In genomic region chr12:12977231-12977630, GRCh38 we compare ENCODE assay signal across 20 cellular contexts. TPM values are rescaled to one million over a fixed set of nuclear protein-coding genes. Genes with fewer than 3 reads are reported as not detected.
DNase-seq lines count a peak whose midpoint lies in the region; ATAC-seq, FAIRE-seq and TF ChIP-seq lines count a peak whose summit lies in the region.
"Had no signal": no experiment of that assay in that cellular context is flagged by ENCODE, and none has a peak within 500 bp of the region (broad histone marks: within the 10 kb centered on the region; RNA-seq: fewer than 3 reads in every experiment).

No MANE protein-coding gene starts in this region.

- H3K36me3 ChIP-seq in HEK293 (ENCODE audit: control insufficient read depth in 2 of 2, insufficient read depth in 1 of 2, low read length in 2 of 2) (peaks cover 24 to 94% of the 10 kb centered on the region in 2 experiments), HepG2 (replicated peaks in 1 of 2; ENCODE audit: control insufficient read depth in 1 of 2, insufficient read depth in 2 of 2, low read length in 2 of 2) (peaks cover 12 to 56% of the 10 kb centered on the region in 2 experiments), thyroid gland (peaks cover 27 to 49% of the 10 kb centered on the region in 2 donors), brain microvascular endothelial cell (replicated peaks) (peaks cover 9% of the 10 kb centered on the region)
- H3K36me3 ChIP-seq: prostate gland had no signal

- no peaks in the 10 kb centered on the region for H3K27me3 Mint-ChIP-seq in type B pancreatic cell
- H3K27me3 Mint-ChIP-seq: activated naive CD8-positive, alpha-beta T cell treated with anti-CD3 and anti-CD28 coated beads, Interleukin-2, amount 50 U/mL, for 24 hours had no signal

- H3K9me3 ChIP-seq in HEK293 (ENCODE audit: control insufficient read depth, insufficient read depth, low read depth, low read length) = no peaks in the 10 kb centered on the region; the same call in 1 of the 2 replicates
- H3K9me3 ChIP-seq in HepG2 (ENCODE audit: low read length) = no peaks in the 10 kb centered on the region; the same call in 1 of the 2 replicates
- H3K9me3 ChIP-seq in thyroid gland = no peaks in the 10 kb centered on the region
- H3K9me3 ChIP-seq: prostate gland had no signal

- H3K9ac ChIP-seq in HepG2 (ENCODE audit: insufficient read depth, low read depth, low read length) = no peak overlapping the region

- WGBS in HepG2 (ENCODE audit: low lambda C conversion rate) = 96% methylated on average over 4 of the region's 4 CpGs
- WGBS in thyroid gland, 2 donors = 88 to 95% methylated on average over 4 of the region's 4 CpGs

- H3K36me3 Mint-ChIP-seq in type B pancreatic cell = peaks cover 51% of the 10 kb centered on the region

- CTCF ChIA-PET in HEK293 (lab: Yijun Ruan, JAX) (interaction anchor here (0.6 to 1.6 kb wide), 7 partner anchors 9 to 235 kb away, joined by 3 to 8 read pairs (median 3); partner anchors contain the start of gene DDX47), HepG2 (lab: Yijun Ruan, JAX; ENCODE audit: low intra/inter-chr PET ratio, low total read pairs) (interaction anchor here (0.8 to 2.7 kb wide), 2 partner anchors 61 to 235 kb away, joined by 3 to 16 read pairs; no protein-coding TSS in a partner anchor)

- no peak for FAIRE-seq in HepG2 (lab: Jason Lieb, UNC)
- FAIRE-seq: GM12891 had no signal

- no peaks in the 10 kb centered on the region for H3K4me1 ChIP-seq in HEK293 (ENCODE audit: control insufficient read depth, insufficient read depth, low read length)
- H3K4me1 ChIP-seq in HepG2 (ENCODE audit: insufficient read depth, low read length) = no peaks in the 10 kb centered on the region
- H3K4me1 ChIP-seq in thyroid gland = peaks cover 14 to 41% of the 10 kb centered on the region in 2 donors
- H3K4me1 ChIP-seq: prostate gland had no signal

- no peak overlapping the region for H2AFZ ChIP-seq in HepG2 (ENCODE audit: low read length)

- TF ChIP-seq CTCF in HEK293 (tag by site-specific recombination; IDR thresholded peaks at IDR 0.05) = no peak
- TF ChIP-seq CTCF in HepG2 (CRISPR knock-in tag; IDR thresholded peaks at IDR 0.05) = no peak
- TF ChIP-seq CTCF in thyroid gland (IDR thresholded peaks at IDR 0.05) = no peak
- no peak for TF ChIP-seq CTCF in brain microvascular endothelial cell (IDR thresholded peaks at IDR 0.05; ENCODE audit: low read depth, low read length, missing control alignments)
- TF ChIP-seq CTCF in type B pancreatic cell (conservative IDR thresholded peaks at IDR 0.05) = no peak

- BruUV-seq in HepG2 (replicated peaks; lab: Mats Ljungman, UMichigan) = no TSS peak

- H3K79me2 ChIP-seq in HepG2 (ENCODE audit: insufficient read depth, low read length) = no peaks in the 10 kb centered on the region

- H3K27ac Mint-ChIP-seq in type B pancreatic cell = no peak overlapping the region
- H3K27ac Mint-ChIP-seq: activated naive CD8-positive, alpha-beta T cell treated with anti-CD3 and anti-CD28 coated beads, Interleukin-2, amount 50 U/mL, for 24 hours had no signal

- H3K27ac ChIP-seq in HEK293 (ENCODE audit: extremely low read depth, low read depth, low read length) = no peak overlapping the region
- H3K27ac ChIP-seq in angular gyrus (ENCODE audit: low read depth, low read length) = peak overlapping the region; percentile 64
- no peak overlapping the region for H3K27ac ChIP-seq in HepG2 (ENCODE audit: extremely low read length, insufficient read depth, low read length)
- peak overlapping the region in 2 of 3 donors; percentile 27 to 48 for H3K27ac ChIP-seq in thyroid gland
- no peak overlapping the region for H3K27ac ChIP-seq in brain microvascular endothelial cell
- H3K27ac ChIP-seq: prostate gland had no signal

- in situ Hi-C loops in HepG2 (cut with HindIII; ENCODE audit: extremely low pct_ligation_motif_present, low pct_unique_long_range_greater_than_20kb) = no loop called here
- in situ Hi-C loops in brain microvascular endothelial cell (cut with HindIII; ENCODE audit: low pct_ligation_motif_present, low sequenced_read_pairs) = loop anchor here (25.0 kb wide), 1 partner anchor 235 kb away; no protein-coding TSS in a partner anchor

- ATAC-seq in HepG2 (no peak), GM21360 (IDR thresholded peaks at IDR 0.05; ENCODE audit: unreplicated experiment) (no peak)
- ATAC-seq: activated naive CD8-positive, alpha-beta T cell treated with anti-CD3 and anti-CD28 coated beads, Interleukin-2, amount 50 U/mL, for 24 hours had no signal

- H3K27me3 ChIP-seq in HepG2 (ENCODE audit: control insufficient read depth in 1 of 2, insufficient read depth in 2 of 2, low read length in 2 of 2) (no peaks in the 10 kb centered on the region), thyroid gland (no peaks in the 10 kb centered on the region), brain microvascular endothelial cell (replicated peaks) (no peaks in the 10 kb centered on the region)

- H3K4me3 ChIP-seq in HEK293 (ENCODE audit: low read depth, low read length) (no peak overlapping the region), HepG2 (replicated peaks in 1 of 3; ENCODE audit: insufficient read depth in 1 of 3, low read depth in 2 of 3, low read length in 3 of 3) (no peak overlapping the region), thyroid gland (replicated peaks in 1 of 3) (no peak overlapping the region), brain microvascular endothelial cell (ENCODE audit: low read depth, low read length) (no peak overlapping the region)
- H3K4me3 ChIP-seq: prostate gland had no signal

- H3K4me2 ChIP-seq in HepG2 (ENCODE audit: low read depth, low read length) = no peak overlapping the region

- DNase-seq in HepG2 (ENCODE audit: low spot score) (no peak), thyroid gland (no peak), brain microvascular endothelial cell (no peak), type B pancreatic cell (ENCODE audit: extremely low spot score, unreplicated experiment) (no peak), amniotic stem cell (lab: John Stamatoyannopoulos, UW) (no peak)
- DNase-seq: activated CD8-positive, alpha-beta memory T cell treated with anti-CD3 and anti-CD28 coated beads, Interleukin-2, amount 50 U/mL, for 48 hours; activated effector memory CD4-positive, alpha-beta T cell treated with Interleukin-2 at 50 U/mL for 16 hours; activated naive CD8-positive, alpha-beta T cell treated with anti-CD3 and anti-CD28 coated beads, Interleukin-2, amount 50 U/mL, for 24 hours; H7; NCI-H2081; NCI-H446 had no signal

- TF ChIP-seq RAD21 in HepG2 (CRISPR knock-in tag; IDR thresholded peaks at IDR 0.05) = no peak

- no peak overlapping the region for H3K4me3 Mint-ChIP-seq in type B pancreatic cell
- H3K4me3 Mint-ChIP-seq: activated naive CD8-positive, alpha-beta T cell treated with anti-CD3 and anti-CD28 coated beads, Interleukin-2, amount 50 U/mL, for 24 hours had no signal

- H4K20me1 ChIP-seq in HepG2 (ENCODE audit: insufficient read depth, low read length) = 0 out of 2 replicates have a peak, but pooled peaks cover 4% of the 10 kb centered on the region

- TF ChIP-seq EP300 in HepG2 (IDR thresholded peaks at IDR 0.05; ENCODE audit: low read depth in 2 of 2, low read length in 2 of 2) (no peak), HepG2 (CRISPR knock-in tag; IDR thresholded peaks at IDR 0.05; ENCODE audit: borderline replicate concordance) (no peak)

- intact Hi-C loops in HepG2 (cut with micrococcal nuclease; ENCODE audit: unreplicated experiment) (loop anchor here (5.0 kb wide), 1 partner anchor 140 kb away; no protein-coding TSS in a partner anchor), thyroid gland (cut with DNase I) (no loop called here)

- no peak for TF ChIP-seq POLR2A in HepG2 (IDR thresholded peaks at IDR 0.05; ENCODE audit: insufficient read depth in 1 of 2, low read depth in 2 of 2, low read length in 2 of 2)
- no peak for TF ChIP-seq POLR2A in thyroid gland (IDR thresholded peaks at IDR 0.05)

- peaks cover 5% of the 10 kb centered on the region for H3K9me3 Mint-ChIP-seq in type B pancreatic cell

- no peaks in the 10 kb centered on the region for H3K4me1 Mint-ChIP-seq in type B pancreatic cell (ENCODE audit: unreplicated experiment)

- POLR2A ChIA-PET in HEK293 (lab: Yijun Ruan, JAX) (no interaction called here), HepG2 (lab: Yijun Ruan, JAX) (no interaction called here)

RNA-seq across cellular contexts. Expression of gene HEBP1, which starts 22.8 kb away (rescaled TPM):
- total RNA-seq in HepG2 (2016; rRNA removed; fragmentation: Illumina TruSeq; extraction: Trizol) = 7.8 and 19.0 TPM in 2 replicates
- total RNA-seq in HepG2 (2016; cell fraction: cytosol; rRNA removed; fragmentation: Illumina TruSeq; extraction: Trizol; ENCODE audit: low read depth) = 2.1 and 2.4 TPM in 2 replicates
- 6.6 and 16.8 TPM in 2 replicates for total RNA-seq in HepG2 (2016; cell fraction: insoluble cytoplasmic fraction; rRNA removed; fragmentation: Illumina TruSeq; extraction: Trizol)
- 9.1 and 9.3 TPM in 2 replicates for total RNA-seq in HepG2 (2016; cell fraction: membrane; rRNA removed; fragmentation: Illumina TruSeq; extraction: Trizol)
- 10.8 and 15.9 TPM in 2 replicates for total RNA-seq in HepG2 (2016; cell fraction: nucleus; rRNA removed; fragmentation: Illumina TruSeq; extraction: Trizol)
- 9.4 and 11.0 TPM in 2 replicates for polyA plus RNA-seq in HepG2 (2011; rRNA removed)
- polyA plus RNA-seq in HepG2 (2011; cell fraction: cytosol; rRNA removed) = 10.9 and 12.3 TPM in 2 replicates
- polyA plus RNA-seq in HepG2 (2011; cell fraction: nucleus; rRNA removed) = 5.4 and 6.6 TPM in 2 replicates
- polyA plus RNA-seq in HepG2 (2012) = 27.4 and 34.8 TPM in 2 replicates
- polyA plus RNA-seq in HepG2 (2016; cell fraction: cytosol; fragmentation: Illumina TruSeq; extraction: Trizol; ENCODE audit: low read depth) = 14.7 and 15.9 TPM in 2 replicates
- 48.5 and 53.2 TPM in 2 replicates for polyA plus RNA-seq in HepG2 (2016; cell fraction: insoluble cytoplasmic fraction; fragmentation: Illumina TruSeq; extraction: Trizol; ENCODE audit: low read depth)
- polyA plus RNA-seq in HepG2 (2016; cell fraction: membrane; fragmentation: Illumina TruSeq; extraction: Trizol; ENCODE audit: low read depth) = 23.9 TPM in 2 replicates
- 33.3 and 37.3 TPM in 2 replicates for polyA plus RNA-seq in HepG2 (2016; cell fraction: nucleus; fragmentation: Illumina TruSeq; extraction: Trizol; ENCODE audit: insufficient read depth, low read depth)
- 10.4 and 24.7 TPM in 2 replicates for polyA minus RNA-seq in HepG2 (2011; rRNA and poly(A)+ RNA removed; ENCODE audit: low replicate concordance)
- 12.1 and 17.4 TPM in 2 replicates for polyA minus RNA-seq in HepG2 (2011; cell fraction: cytosol; rRNA and poly(A)+ RNA removed)
- 6.2 and 7.6 TPM in 2 replicates for polyA minus RNA-seq in HepG2 (2011; cell fraction: nucleus; rRNA and poly(A)+ RNA removed)
- 100 to 1,000 TPM in 1 of 4 donors, 10 to 100 TPM in 3; 80.4 to 125 (median 91.3) TPM for total RNA-seq in thyroid gland
- 66.4 and 146 TPM in 2 replicates for total RNA-seq in type B pancreatic cell (ENCODE audit: low replicate concordance)

RNA-seq across cellular contexts. Expression of gene GPRC5D, which starts 25.3 kb away (rescaled TPM):
- total RNA-seq in HepG2 (2016; rRNA removed; fragmentation: Illumina TruSeq; extraction: Trizol) (not detected in 2 replicates), thyroid gland (not detected), type B pancreatic cell (ENCODE audit: low replicate concordance) (5.5 TPM in 1 of 2 replicates, not detected in the other)
- total RNA-seq in HepG2 (2016; cell fraction: cytosol; rRNA removed; fragmentation: Illumina TruSeq; extraction: Trizol; ENCODE audit: low read depth) = not detected in 2 replicates
- total RNA-seq in HepG2 (2016; cell fraction: insoluble cytoplasmic fraction; rRNA removed; fragmentation: Illumina TruSeq; extraction: Trizol) = not detected in 2 replicates
- total RNA-seq in HepG2 (2016; cell fraction: membrane; rRNA removed; fragmentation: Illumina TruSeq; extraction: Trizol) = not detected in 2 replicates
- not detected in 2 replicates for total RNA-seq in HepG2 (2016; cell fraction: nucleus; rRNA removed; fragmentation: Illumina TruSeq; extraction: Trizol)
- polyA plus RNA-seq in HepG2 (2011; rRNA removed) = not detected in 2 replicates
- polyA plus RNA-seq in HepG2 (2011; cell fraction: cytosol; rRNA removed) = 0.12 TPM in 1 of 2 replicates, not detected in the other
- polyA plus RNA-seq in HepG2 (2011; cell fraction: nucleus; rRNA removed) = not detected in 2 replicates
- polyA plus RNA-seq in HepG2 (2012) = 0.31 and 0.55 TPM in 2 replicates
- not detected in 2 replicates for polyA plus RNA-seq in HepG2 (2016; cell fraction: cytosol; fragmentation: Illumina TruSeq; extraction: Trizol; ENCODE audit: low read depth)
- polyA plus RNA-seq in HepG2 (2016; cell fraction: insoluble cytoplasmic fraction; fragmentation: Illumina TruSeq; extraction: Trizol; ENCODE audit: low read depth) = not detected in 2 replicates
- not detected in 2 replicates for polyA plus RNA-seq in HepG2 (2016; cell fraction: membrane; fragmentation: Illumina TruSeq; extraction: Trizol; ENCODE audit: low read depth)
- not detected in 2 replicates for polyA plus RNA-seq in HepG2 (2016; cell fraction: nucleus; fragmentation: Illumina TruSeq; extraction: Trizol; ENCODE audit: insufficient read depth, low read depth)
- polyA minus RNA-seq in HepG2 (2011; rRNA and poly(A)+ RNA removed; ENCODE audit: low replicate concordance) = not detected in 2 replicates
- not detected in 2 replicates for polyA minus RNA-seq in HepG2 (2011; cell fraction: cytosol; rRNA and poly(A)+ RNA removed)
- polyA minus RNA-seq in HepG2 (2011; cell fraction: nucleus; rRNA and poly(A)+ RNA removed) = not detected in 2 replicates
- total RNA-seq: lung microvascular endothelial cell, OCI-LY7, prostate gland, Right ventricle myocardium inferior, skeletal muscle tissue had no signal

Comparison
In these comparisons a context has a peak if more than half of its experiments do, and no peak if none do; other contexts are left out.
1. H3K27ac ChIP-seq: peak in angular gyrus (single experiment) and thyroid gland (2 of 3); none in HEK293 (single experiment), HepG2 (single experiment) and brain microvascular endothelial cell (single experiment).
2. Of the 63 proteins assayed by ChIP-seq in both HepG2 and HEK293: peak only in HepG2: none; only in HEK293: none; in both: ZNF121; in neither: 62.